Comparison of ENCODE assay signal across 19 cellular contexts in genomic region chr14:61659582-61659981, GRCh38. TPM values are rescaled to one million over a fixed set of nuclear protein-coding genes. Genes with fewer than 3 reads are reported as not detected.
DNase-seq lines count a peak whose midpoint lies in the region; ATAC-seq and TF ChIP-seq lines count a peak whose summit lies in the region.
"Had no signal": no experiment of that assay in that cellular context is flagged by ENCODE, and none has a peak within 500 bp of the region (broad histone marks: within the 10 kb centered on the region; RNA-seq: fewer than 3 reads in every experiment).

No MANE protein-coding gene starts in this region.

- CTCF ChIA-PET in activated CD8-positive, alpha-beta memory T cell treated with anti-CD3 and anti-CD28 coated beads, Interleukin-2, amount 10 ng/mL, durations not matched to agents 7 days and 5 days (lab: Charles Lee): interaction anchor here (1.4 kb wide), 1 partner anchor 74 kb away, joined by 3 read pairs; no protein-coding TSS in a partner anchor

- DNase-seq in activated CD8-positive, alpha-beta memory T cell treated with anti-CD3 and anti-CD28 coated beads, Interleukin-2, amount 10 ng/mL, durations not matched to agents 7 days and 5 days: no peak
- no peak for DNase-seq in activated CD8-positive, alpha-beta memory T cell treated with anti-CD3 and anti-CD28 coated beads for 24 hours
- DNase-seq in NB4 (ENCODE audit: low read depth): peak; percentile 27
- DNase-seq in activated naive CD8-positive, alpha-beta T cell treated with anti-CD3 and anti-CD28 coated beads, Interleukin-2, amount 10 ng/mL, durations not matched to agents 7 days and 5 days: no peak
- DNase-seq in natural killer cell treated with Interleukin-12 subunit alpha and Interleukin-12 subunit beta and Interleukin-15 and Interleukin-18, amount 100 ng/mL, for 72 hours (ENCODE audit: low spot score): no peak
- DNase-seq in NCI-H1092 (lab: John Stamatoyannopoulos, UW): no peak
- no peak for DNase-seq in brain microvascular endothelial cell
- no peak for DNase-seq in SKM-1 treated with dmso at 0.1 percent for 144 hours (lab: John Stamatoyannopoulos, UW; ENCODE audit: unreplicated experiment)
- DNase-seq: activated CD8-positive, alpha-beta memory T cell treated with anti-CD3 and anti-CD28 coated beads, Interleukin-2, amount 50 U/mL, for 48 hours; Calu3; effector CD4-positive, alpha-beta T cell; GDM1; Kasumi-1; NCI-H2081; NCI-H774; SJCRH30; stimulated activated naive CD8-positive, alpha-beta T cell treated with anti-CD3 and anti-CD28 coated beads, Interleukin-15, amount 100 ng/mL, for 72 hours had no signal

- peaks cover 31% of the 10 kb centered on the region for H3K36me3 Mint-ChIP-seq in activated CD8-positive, alpha-beta memory T cell treated with anti-CD3 and anti-CD28 coated beads, Interleukin-2, amount 10 ng/mL, durations not matched to agents 7 days and 5 days
- H3K36me3 Mint-ChIP-seq in activated naive CD8-positive, alpha-beta T cell treated with anti-CD3 and anti-CD28 coated beads, Interleukin-2, amount 10 ng/mL, durations not matched to agents 7 days and 5 days: peaks cover 10% of the 10 kb centered on the region
- H3K36me3 Mint-ChIP-seq in natural killer cell treated with Interleukin-12 subunit alpha and Interleukin-12 subunit beta and Interleukin-15 and Interleukin-18, amount 100 ng/mL, for 72 hours: peaks cover 4% of the 10 kb centered on the region

- peak overlapping the region; percentile 96 for H3K27ac Mint-ChIP-seq in activated CD8-positive, alpha-beta memory T cell treated with anti-CD3 and anti-CD28 coated beads, Interleukin-2, amount 10 ng/mL, durations not matched to agents 7 days and 5 days
- H3K27ac Mint-ChIP-seq in activated naive CD8-positive, alpha-beta T cell treated with anti-CD3 and anti-CD28 coated beads, Interleukin-2, amount 10 ng/mL, durations not matched to agents 7 days and 5 days: peak overlapping the region; percentile 95
- H3K27ac Mint-ChIP-seq in natural killer cell treated with Interleukin-12 subunit alpha and Interleukin-12 subunit beta and Interleukin-15 and Interleukin-18, amount 100 ng/mL, for 72 hours: no peak overlapping the region

- no peak overlapping the region for H3K4me3 Mint-ChIP-seq in activated CD8-positive, alpha-beta memory T cell treated with anti-CD3 and anti-CD28 coated beads, Interleukin-2, amount 10 ng/mL, durations not matched to agents 7 days and 5 days
- H3K4me3 Mint-ChIP-seq in activated naive CD8-positive, alpha-beta T cell treated with anti-CD3 and anti-CD28 coated beads, Interleukin-2, amount 10 ng/mL, durations not matched to agents 7 days and 5 days: no peak overlapping the region
- peak overlapping the region; percentile 78 for H3K4me3 Mint-ChIP-seq in natural killer cell treated with Interleukin-12 subunit alpha and Interleukin-12 subunit beta and Interleukin-15 and Interleukin-18, amount 100 ng/mL, for 72 hours
- H3K4me3 Mint-ChIP-seq: neural crest cell had no signal

- no peak for TF ChIP-seq POLR2A in NB4 (IDR thresholded peaks at IDR 0.05; ENCODE audit: extremely low read depth, insufficient read length)

- no peak overlapping the region for H3K27ac ChIP-seq in brain microvascular endothelial cell
- H3K27ac ChIP-seq: SJCRH30 had no signal

- H3K9me3 Mint-ChIP-seq in activated CD8-positive, alpha-beta memory T cell treated with anti-CD3 and anti-CD28 coated beads, Interleukin-2, amount 10 ng/mL, durations not matched to agents 7 days and 5 days (ENCODE audit: low read depth): peaks cover 2% of the 10 kb centered on the region
- peaks cover 4% of the 10 kb centered on the region for H3K9me3 Mint-ChIP-seq in activated naive CD8-positive, alpha-beta T cell treated with anti-CD3 and anti-CD28 coated beads, Interleukin-2, amount 10 ng/mL, durations not matched to agents 7 days and 5 days
- no peaks in the 10 kb centered on the region for H3K9me3 Mint-ChIP-seq in natural killer cell treated with Interleukin-12 subunit alpha and Interleukin-12 subunit beta and Interleukin-15 and Interleukin-18, amount 100 ng/mL, for 72 hours
- H3K9me3 Mint-ChIP-seq: neural crest cell had no signal

- in situ Hi-C loops in brain microvascular endothelial cell (cut with HindIII; ENCODE audit: low pct_ligation_motif_present, low sequenced_read_pairs): no loop called here

- no peaks in the 10 kb centered on the region for H3K27me3 ChIP-seq in brain microvascular endothelial cell (replicated peaks)
- H3K27me3 ChIP-seq: SJCRH30 had no signal

- peaks cover 80% of the 10 kb centered on the region for H3K4me1 Mint-ChIP-seq in activated CD8-positive, alpha-beta memory T cell treated with anti-CD3 and anti-CD28 coated beads, Interleukin-2, amount 10 ng/mL, durations not matched to agents 7 days and 5 days
- peaks cover 57% of the 10 kb centered on the region for H3K4me1 Mint-ChIP-seq in activated naive CD8-positive, alpha-beta T cell treated with anti-CD3 and anti-CD28 coated beads, Interleukin-2, amount 10 ng/mL, durations not matched to agents 7 days and 5 days
- H3K4me1 Mint-ChIP-seq in natural killer cell treated with Interleukin-12 subunit alpha and Interleukin-12 subunit beta and Interleukin-15 and Interleukin-18, amount 100 ng/mL, for 72 hours (ENCODE audit: low read depth in 2 of 2): peaks cover 62 to 65% of the 10 kb centered on the region in 2 donors
- H3K4me1 Mint-ChIP-seq: neural crest cell had no signal

- POLR2A ChIA-PET in activated naive CD8-positive, alpha-beta T cell treated with anti-CD3 and anti-CD28 coated beads, Interleukin-2, amount 10 ng/mL, durations not matched to agents 7 days and 5 days (lab: Charles Lee): interaction anchor here (0.7 kb wide), 2 partner anchors 13 to 134 kb away, joined by 3 to 4 read pairs; no protein-coding TSS in a partner anchor

- H3K27me3 Mint-ChIP-seq in activated CD8-positive, alpha-beta memory T cell treated with anti-CD3 and anti-CD28 coated beads, Interleukin-2, amount 10 ng/mL, durations not matched to agents 7 days and 5 days: no peaks in the 10 kb centered on the region
- H3K27me3 Mint-ChIP-seq in activated naive CD8-positive, alpha-beta T cell treated with anti-CD3 and anti-CD28 coated beads, Interleukin-2, amount 10 ng/mL, durations not matched to agents 7 days and 5 days: no peaks in the 10 kb centered on the region
- H3K27me3 Mint-ChIP-seq in natural killer cell treated with Interleukin-12 subunit alpha and Interleukin-12 subunit beta and Interleukin-15 and Interleukin-18, amount 100 ng/mL, for 72 hours: no peaks in the 10 kb centered on the region
- H3K27me3 Mint-ChIP-seq: stimulated activated naive CD8-positive, alpha-beta T cell treated with anti-CD3 and anti-CD28 coated beads, Interleukin-15, amount 100 ng/mL, for 72 hours had no signal

- H3K36me3 ChIP-seq in brain microvascular endothelial cell (replicated peaks): no peaks in the 10 kb centered on the region
- H3K36me3 ChIP-seq: SJCRH30 had no signal

- H3K4me3 ChIP-seq in NB4 (ENCODE audit: low read depth, low read length): no peak overlapping the region
- no peak overlapping the region for H3K4me3 ChIP-seq in brain microvascular endothelial cell (ENCODE audit: low read depth, low read length)
- H3K4me3 ChIP-seq: SJCRH30, skin epidermis had no signal

- TF ChIP-seq CTCF in NB4 (IDR thresholded peaks at IDR 0.05; ENCODE audit: low read depth, low read length) (no peak), brain microvascular endothelial cell (IDR thresholded peaks at IDR 0.05; ENCODE audit: low read depth, low read length, missing control alignments) (no peak)

- ATAC-seq in activated CD8-positive, alpha-beta memory T cell treated with anti-CD3 and anti-CD28 coated beads, Interleukin-2, amount 10 ng/mL, durations not matched to agents 7 days and 5 days: no peak
- ATAC-seq in activated naive CD8-positive, alpha-beta T cell treated with anti-CD3 and anti-CD28 coated beads, Interleukin-2, amount 10 ng/mL, durations not matched to agents 7 days and 5 days (ENCODE audit: low read depth): no peak
- no peak for ATAC-seq in natural killer cell treated with Interleukin-12 subunit alpha and Interleukin-12 subunit beta and Interleukin-15 and Interleukin-18, amount 100 ng/mL, for 72 hours
- ATAC-seq: stimulated activated naive CD8-positive, alpha-beta T cell treated with anti-CD3 and anti-CD28 coated beads, Interleukin-15, amount 100 ng/mL, for 72 hours had no signal

RNA-seq across cellular contexts. Expression of gene HIF1A, which starts 35.7 kb away (rescaled TPM):
- total RNA-seq in activated CD8-positive, alpha-beta memory T cell treated with anti-CD3 and anti-CD28 coated beads, Interleukin-2, amount 10 ng/mL, durations not matched to agents 7 days and 5 days: 100 to 1,000 TPM; 134 to 158 TPM
- total RNA-seq in activated naive CD8-positive, alpha-beta T cell treated with anti-CD3 and anti-CD28 coated beads, Interleukin-2, amount 10 ng/mL, durations not matched to agents 7 days and 5 days: 100 to 1,000 TPM; 119 to 128 TPM
- 100 to 1,000 TPM; 452 to 579 TPM for total RNA-seq in natural killer cell treated with Interleukin-12 subunit alpha and Interleukin-12 subunit beta and Interleukin-15 and Interleukin-18, amount 100 ng/mL, for 72 hours

Comparison
In these comparisons a context has a peak if more than half of its experiments do, and no peak if none do; other contexts are left out.
1. H3K27ac Mint-ChIP-seq: peak in activated CD8-positive, alpha-beta memory T cell treated with anti-CD3 and anti-CD28 coated beads, Interleukin-2, amount 10 ng/mL, durations not matched to agents 7 days and 5 days (single experiment) and activated naive CD8-positive, alpha-beta T cell treated with anti-CD3 and anti-CD28 coated beads, Interleukin-2, amount 10 ng/mL, durations not matched to agents 7 days and 5 days (single experiment); none in natural killer cell treated with Interleukin-12 subunit alpha and Interleukin-12 subunit beta and Interleukin-15 and Interleukin-18, amount 100 ng/mL, for 72 hours (0 of 2).